ENCODE assay signal across 1 cellular context in the genomic region with DNA sequence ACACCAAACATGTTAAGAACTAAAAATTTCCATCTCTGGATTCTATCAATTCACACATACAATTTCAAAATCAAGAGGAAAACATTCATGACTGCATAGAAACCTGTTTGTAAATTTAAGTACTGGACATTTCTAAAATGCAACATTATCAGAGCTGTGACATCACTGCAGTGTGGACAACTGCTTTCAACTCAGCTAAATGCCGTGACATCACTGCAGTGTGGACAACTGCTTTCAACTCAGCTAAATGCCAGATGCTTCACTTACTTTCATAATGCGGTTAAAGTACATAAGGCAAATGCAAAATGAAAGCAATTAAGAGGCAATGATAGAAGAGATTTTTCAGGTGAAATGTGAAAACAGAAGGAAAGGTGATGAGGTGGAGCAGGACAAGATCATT.
TF ChIP-seq lines count a peak whose summit lies in the region.

No MANE protein-coding gene starts in this region.

TF ChIP-seq in HEK293, 187 proteins besides CTCF, POLR2A, EP300 and RAD21 (continued from another document):
- TF ChIP-seq ZNF629 (tag by site-specific recombination; IDR thresholded peaks at IDR 0.05) (0 out of 2 replicates have a peak, but pooled peaks have one; percentile 22), ZNF114 (tag by site-specific recombination; IDR thresholded peaks at IDR 0.05) (no peak)
